ENCODE assay signal across 27 cellular contexts in genomic region chr2:108923736-108924443, GRCh38.
DNase-seq lines count a peak whose midpoint lies in the region; ATAC-seq, FAIRE-seq and TF ChIP-seq lines count a peak whose summit lies in the region.
"Had no signal": no experiment of that assay in that cellular context is flagged by ENCODE, and none has a peak within 500 bp of the region (broad histone marks: within the 10 kb centered on the region; RNA-seq: fewer than 3 reads in every experiment).

No MANE protein-coding gene starts in this region.

- H3K27me3 Mint-ChIP-seq in activated naive CD4-positive, alpha-beta T cell treated with anti-CD3 and anti-CD28 coated beads, Interleukin-2, amount 10 ng/mL, durations not matched to agents 7 days and 5 days, result no peaks in the 10 kb centered on the region
- H3K27me3 Mint-ChIP-seq: activated CD8-positive, alpha-beta memory T cell treated with anti-CD3 and anti-CD28 coated beads, Interleukin-2, amount 10 ng/mL, durations not matched to agents 7 days and 5 days; CD4-positive, CD25-positive, alpha-beta regulatory T cell had no signal

- H3K27me3 ChIP-seq in muscle layer of colon (ENCODE audit: control insufficient read depth in 1 of 2, insufficient read depth in 2 of 2, low read length in 2 of 2), result no peaks in the 10 kb centered on the region
- H3K27me3 ChIP-seq in esophagus muscularis mucosa, result no peaks in the 10 kb centered on the region
- H3K27me3 ChIP-seq: dorsolateral prefrontal cortex, gastroesophageal sphincter, upper lobe of left lung had no signal

- no peaks in the 10 kb centered on the region for H3K9me3 Mint-ChIP-seq in activated naive CD4-positive, alpha-beta T cell treated with anti-CD3 and anti-CD28 coated beads, Interleukin-2, amount 10 ng/mL, durations not matched to agents 7 days and 5 days
- H3K9me3 Mint-ChIP-seq in activated naive CD4-positive, alpha-beta T cell treated with anti-CD3 and anti-CD28 coated beads, Interleukin-2, amount 50 U/mL, for 72 hours, result no peaks in the 10 kb centered on the region
- H3K9me3 Mint-ChIP-seq: activated T-cell treated with anti-CD3 and anti-CD28 coated beads, Interleukin-2, amount 50 U/mL, for 4 hours; CD4-positive, CD25-positive, alpha-beta regulatory T cell; IgD-negative memory B cell; neural crest cell had no signal

- no peaks in the 10 kb centered on the region for H3K36me3 Mint-ChIP-seq in activated naive CD4-positive, alpha-beta T cell treated with anti-CD3 and anti-CD28 coated beads, Interleukin-2, amount 10 ng/mL, durations not matched to agents 7 days and 5 days
- no peaks in the 10 kb centered on the region for H3K36me3 Mint-ChIP-seq in activated naive CD4-positive, alpha-beta T cell treated with anti-CD3 and anti-CD28 coated beads, Interleukin-2, amount 50 U/mL, for 72 hours
- H3K36me3 Mint-ChIP-seq: activated CD8-positive, alpha-beta memory T cell treated with anti-CD3 and anti-CD28 coated beads, Interleukin-2, amount 10 ng/mL, durations not matched to agents 7 days and 5 days had no signal

- H3K27ac ChIP-seq in coronary artery (no peak overlapping the region), muscle layer of colon (ENCODE audit: low read depth, low read length) (peak overlapping the region; percentile 74), esophagus muscularis mucosa (replicated peaks in 1 of 4) (no peak overlapping the region)
- H3K27ac ChIP-seq: dorsolateral prefrontal cortex, upper lobe of left lung had no signal

- no peak overlapping the region for H3K9ac ChIP-seq in muscle layer of colon (ENCODE audit: low read length)

- DNase-seq in activated naive CD4-positive, alpha-beta T cell treated with anti-CD3 and anti-CD28 coated beads, Interleukin-2, amount 10 ng/mL, durations not matched to agents 7 days and 5 days, result peak; percentile 14
- DNase-seq in activated naive CD4-positive, alpha-beta T cell treated with anti-CD3 and anti-CD28 coated beads, Interleukin-2, amount 50 U/mL, for 72 hours (ENCODE audit: low spot score in 2 of 2), result no peak
- DNase-seq in coronary artery (ENCODE audit: low spot score), result peak; percentile 62
- DNase-seq in urothelium cell line (ENCODE audit: low spot score), result no peak
- no peak for DNase-seq in esophagus muscularis mucosa (ENCODE audit: extremely low spot score)
- no peak for DNase-seq in stimulated activated CD4-positive, alpha-beta T cell treated with anti-CD3 and anti-CD28 coated beads, Interleukin-1b, Interleukin-23, amount 100 ng/mL, for 48 hours
- DNase-seq in HuH-7.5 (ENCODE audit: low spot score), result no peak
- DNase-seq: activated CD4-positive, alpha-beta T cell treated with anti-CD3 and anti-CD28 coated beads, Interleukin-2, amount 50 U/mL, for 4 hours; activated CD8-positive, alpha-beta memory T cell treated with anti-CD3 and anti-CD28 coated beads, Interleukin-2, amount 10 ng/mL, durations not matched to agents 7 days and 5 days; activated naive CD4-positive, alpha-beta T cell; activated T-cell treated with anti-CD3 and anti-CD28 coated beads, Interleukin-2, amount 50 U/mL, for 4 hours; CD4-positive, CD25-positive, alpha-beta regulatory T cell; GDM1; left cardiac atrium; NCI-H1048; NCI-H1694; SIG-M5; stimulated activated CD4-positive, alpha-beta T cell treated with anti-CD3 and anti-CD28 coated beads, Interleukin-4, amount 100 ng/mL, for 24 hours; substantia nigra; upper lobe of left lung had no signal

- TF ChIP-seq EP300 in esophagus muscularis mucosa (IDR thresholded peaks at IDR 0.05), result no peak

- no peaks in the 10 kb centered on the region for H3K9me3 ChIP-seq in muscle layer of colon (ENCODE audit: low read length)
- no peaks in the 10 kb centered on the region for H3K9me3 ChIP-seq in esophagus muscularis mucosa
- H3K9me3 ChIP-seq: gastroesophageal sphincter, upper lobe of left lung had no signal

- CTCF ChIA-PET in activated naive CD4-positive, alpha-beta T cell treated with anti-CD3 and anti-CD28 coated beads, Interleukin-2, amount 10 ng/mL, durations not matched to agents 7 days and 5 days (lab: Charles Lee), result interaction anchor here (1.2 to 1.3 kb wide), 2 partner anchors 63 to 203 kb away, joined by 3 read pairs; no protein-coding TSS in a partner anchor

- 51% methylated on average over 5 of the region's 9 CpGs for WGBS in esophagus muscularis mucosa

- H3K4me3 Mint-ChIP-seq in activated naive CD4-positive, alpha-beta T cell treated with anti-CD3 and anti-CD28 coated beads, Interleukin-2, amount 10 ng/mL, durations not matched to agents 7 days and 5 days, result no peak overlapping the region
- H3K4me3 Mint-ChIP-seq: activated CD8-positive, alpha-beta memory T cell treated with anti-CD3 and anti-CD28 coated beads, Interleukin-2, amount 10 ng/mL, durations not matched to agents 7 days and 5 days; activated T-cell treated with anti-CD3 and anti-CD28 coated beads, Interleukin-2, amount 50 U/mL, for 4 hours; CD4-positive, CD25-positive, alpha-beta regulatory T cell; IgD-negative memory B cell; neural crest cell had no signal

- TF ChIP-seq CTCF in coronary artery (IDR thresholded peaks at IDR 0.05) (no peak), esophagus muscularis mucosa (IDR thresholded peaks at IDR 0.05) (no peak)

- H3K4me1 Mint-ChIP-seq in activated naive CD4-positive, alpha-beta T cell treated with anti-CD3 and anti-CD28 coated beads, Interleukin-2, amount 10 ng/mL, durations not matched to agents 7 days and 5 days, result peaks cover 3% of the 10 kb centered on the region
- H3K4me1 Mint-ChIP-seq: activated CD8-positive, alpha-beta memory T cell treated with anti-CD3 and anti-CD28 coated beads, Interleukin-2, amount 10 ng/mL, durations not matched to agents 7 days and 5 days; IgD-negative memory B cell had no signal

- intact Hi-C loops in esophagus muscularis mucosa (cut with DNase I), result loop anchor here (10.0 kb wide), 1 partner anchor 591 kb away; no protein-coding TSS in a partner anchor

- H3K36me3 ChIP-seq in muscle layer of colon (ENCODE audit: insufficient read depth, low read length) (no peaks in the 10 kb centered on the region), esophagus muscularis mucosa (no peaks in the 10 kb centered on the region)
- H3K36me3 ChIP-seq: gastroesophageal sphincter, upper lobe of left lung had no signal

- no peak for ATAC-seq in activated naive CD4-positive, alpha-beta T cell treated with anti-CD3 and anti-CD28 coated beads, Interleukin-2, amount 50 U/mL, for 72 hours
- ATAC-seq: activated CD4-positive, CD25-positive, alpha-beta regulatory T cell treated with anti-CD3 and anti-CD28 coated beads, Interleukin-2, amount 50 U/mL, for 24 hours; activated CD8-positive, alpha-beta memory T cell treated with anti-CD3 and anti-CD28 coated beads, Interleukin-2, amount 10 ng/mL, durations not matched to agents 7 days and 5 days; activated T-cell treated with anti-CD3 and anti-CD28 coated beads, Interleukin-2, amount 50 U/mL, for 4 hours; gastroesophageal sphincter; left cardiac atrium; sciatic nerve had no signal

- no peak overlapping the region for H3K27ac Mint-ChIP-seq in activated naive CD4-positive, alpha-beta T cell treated with anti-CD3 and anti-CD28 coated beads, Interleukin-2, amount 10 ng/mL, durations not matched to agents 7 days and 5 days
- H3K27ac Mint-ChIP-seq in activated naive CD4-positive, alpha-beta T cell treated with anti-CD3 and anti-CD28 coated beads, Interleukin-2, amount 50 U/mL, for 72 hours, result peak overlapping the region in 1 of 2 donors; percentile 45
- H3K27ac Mint-ChIP-seq: activated CD8-positive, alpha-beta memory T cell treated with anti-CD3 and anti-CD28 coated beads, Interleukin-2, amount 10 ng/mL, durations not matched to agents 7 days and 5 days had no signal

- no peak overlapping the region for H3K4me3 ChIP-seq in coronary artery
- no peak overlapping the region for H3K4me3 ChIP-seq in muscle layer of colon (ENCODE audit: low read depth in 1 of 2, low read length in 2 of 2)
- H3K4me3 ChIP-seq in esophagus muscularis mucosa, result no peak overlapping the region
- H3K4me3 ChIP-seq: dorsolateral prefrontal cortex, gastroesophageal sphincter, upper lobe of left lung had no signal

- peak; percentile 52 for FAIRE-seq in urothelium cell line (lab: Jason Lieb, UNC)

- H3K4me1 ChIP-seq in muscle layer of colon (ENCODE audit: insufficient read depth, low read length), result peaks cover 47% of the 10 kb centered on the region
- H3K4me1 ChIP-seq in esophagus muscularis mucosa, result peaks cover 0 to 31% (median 23%) of the 10 kb centered on the region in 4 donors
- H3K4me1 ChIP-seq: upper lobe of left lung had no signal

- no peak for TF ChIP-seq POLR2A in esophagus muscularis mucosa (IDR thresholded peaks at IDR 0.05; ENCODE audit: low read depth)

Comparison
In these comparisons a context has a peak if more than half of its experiments do, and no peak if none do; other contexts are left out.
1. DNase-seq: peak in activated naive CD4-positive, alpha-beta T cell treated with anti-CD3 and anti-CD28 coated beads, Interleukin-2, amount 10 ng/mL, durations not matched to agents 7 days and 5 days (single experiment) and coronary artery (single experiment); none in activated naive CD4-positive, alpha-beta T cell treated with anti-CD3 and anti-CD28 coated beads, Interleukin-2, amount 50 U/mL, for 72 hours (0 of 2), urothelium cell line (single experiment), esophagus muscularis mucosa (single experiment), stimulated activated CD4-positive, alpha-beta T cell treated with anti-CD3 and anti-CD28 coated beads, Interleukin-1b, Interleukin-23, amount 100 ng/mL, for 48 hours (single experiment) and HuH-7.5 (single experiment).